Comparison of ENCODE assay signal across 8 cellular contexts in genomic region chr1:63524166-63524565, GRCh38. TPM values are rescaled to one million over a fixed set of nuclear protein-coding genes. Genes with fewer than 3 reads are reported as not detected.
A peak's percentile ranks its signal among the peaks of the same experiment; 100 is the strongest.
DNase-seq lines count a peak whose midpoint lies in the region; ATAC-seq and TF ChIP-seq lines count a peak whose summit lies in the region.

No MANE protein-coding gene starts in this region.

- no peak for TF ChIP-seq EP300 in upper lobe of left lung (IDR thresholded peaks at IDR 0.05)

- H3K27me3 Mint-ChIP-seq in activated naive CD8-positive, alpha-beta T cell treated with anti-CD3 and anti-CD28 coated beads, Interleukin-2, amount 50 U/mL, for 24 hours = no peaks in the 10 kb centered on the region

- H3K36me3 Mint-ChIP-seq in activated naive CD8-positive, alpha-beta T cell treated with anti-CD3 and anti-CD28 coated beads, Interleukin-2, amount 50 U/mL, for 24 hours (ENCODE audit: low read depth) = peaks cover 13% of the 10 kb centered on the region

- TF ChIP-seq CTCF in cardiac muscle cell (IDR thresholded peaks at IDR 0.05; ENCODE audit: low read depth, low read length) (no peak), upper lobe of left lung (IDR thresholded peaks at IDR 0.05) (no peak), GM13977 (IDR thresholded peaks at IDR 0.05; ENCODE audit: extremely low read depth, insufficient read depth, missing control alignments) (no peak)

- H3K4me3 Mint-ChIP-seq in activated naive CD8-positive, alpha-beta T cell treated with anti-CD3 and anti-CD28 coated beads, Interleukin-2, amount 50 U/mL, for 24 hours = peak overlapping the region; percentile 95

- TF ChIP-seq POLR2A in upper lobe of left lung (IDR thresholded peaks at IDR 0.05) = no peak

- H3K4me3 ChIP-seq in cardiac muscle cell (peak overlapping the region; percentile 49), upper lobe of left lung (peak overlapping the region; percentile 53 to 80 (median 65))

- H3K27me3 ChIP-seq in cardiac muscle cell (no peaks in the 10 kb centered on the region), upper lobe of left lung (no peaks in the 10 kb centered on the region)

- H3K27ac ChIP-seq in cardiac muscle cell = peak overlapping the region; percentile 98
- peak overlapping the region; percentile 85 to 95 (median 91) for H3K27ac ChIP-seq in upper lobe of left lung

- intact Hi-C loops in left cardiac atrium (cut with DNase I) = no loop called here

- ATAC-seq in left cardiac atrium (no peak), upper lobe of left lung (ENCODE audit: low FRiP score in 2 of 2) (no peak), GM19328 (IDR thresholded peaks at IDR 0.05; ENCODE audit: unreplicated experiment) (no peak)
- no peak for ATAC-seq in activated naive CD8-positive, alpha-beta T cell treated with anti-CD3 and anti-CD28 coated beads, Interleukin-2, amount 50 U/mL, for 24 hours

- no peaks in the 10 kb centered on the region for H3K9me3 Mint-ChIP-seq in activated naive CD8-positive, alpha-beta T cell treated with anti-CD3 and anti-CD28 coated beads, Interleukin-2, amount 50 U/mL, for 24 hours

- H3K4me1 ChIP-seq in cardiac muscle cell (ENCODE audit: low read depth) = peaks cover 7% of the 10 kb centered on the region
- H3K4me1 ChIP-seq in upper lobe of left lung = peaks cover 9 to 21% (median 19%) of the 10 kb centered on the region in 4 donors

- H3K36me3 ChIP-seq in cardiac muscle cell (no peaks in the 10 kb centered on the region), upper lobe of left lung (peaks cover 0 to 18% (median 4%) of the 10 kb centered on the region in 4 donors)

- peak in 1 of 2 donors; percentile 9 for DNase-seq in cardiac muscle cell (ENCODE audit: low read depth in 1 of 2, low spot score in 1 of 2)
- no peak for DNase-seq in left cardiac atrium
- DNase-seq in activated naive CD8-positive, alpha-beta T cell treated with anti-CD3 and anti-CD28 coated beads, Interleukin-2, amount 50 U/mL, for 24 hours = no peak
- DNase-seq in left kidney (ENCODE audit: low read depth, low spot score) = peak; percentile 6
- no peak for DNase-seq in upper lobe of left lung
- no peak for DNase-seq in GM13977 (ENCODE audit: low spot score)
- DNase-seq in NCI-H1436 (lab: John Stamatoyannopoulos, UW) = no peak

- in situ Hi-C loops in GM13977 (cut with MboI; ENCODE audit: low pct_unique_long_range_greater_than_20kb, low sequenced_read_pairs, unreplicated experiment) = no loop called here

- WGBS in upper lobe of left lung, 2 donors = 43 to 50% methylated on average over 4 of the region's 4 CpGs

- H3K4me1 Mint-ChIP-seq in activated naive CD8-positive, alpha-beta T cell treated with anti-CD3 and anti-CD28 coated beads, Interleukin-2, amount 50 U/mL, for 24 hours = peaks cover 32% of the 10 kb centered on the region

- no peak overlapping the region for H3K27ac Mint-ChIP-seq in activated naive CD8-positive, alpha-beta T cell treated with anti-CD3 and anti-CD28 coated beads, Interleukin-2, amount 50 U/mL, for 24 hours

- H3K9me3 ChIP-seq in cardiac muscle cell (ENCODE audit: low read depth) (no peaks in the 10 kb centered on the region), upper lobe of left lung (no peaks in the 10 kb centered on the region)

RNA-seq across cellular contexts. Expression of gene EFCAB7, which starts 0.8 kb away (rescaled TPM):
- total RNA-seq in cardiac muscle cell (6.2 and 6.8 TPM in 2 replicates), left cardiac atrium (10 to 100 TPM in 1 of 2 donors, 1 to 10 TPM in 1; 6.1 to 10.5 TPM), upper lobe of left lung (10 to 100 TPM in 2 of 6 donors, 1 to 10 TPM in 4; 2.1 to 20.4 (median 4.7) TPM)
- polyA plus RNA-seq in cardiac muscle cell = 10.6 and 12.5 TPM in 2 replicates

RNA-seq across cellular contexts. Expression of gene ITGB3BP, which starts 1.1 kb away (rescaled TPM):
- 5.1 and 10.0 TPM in 2 replicates for total RNA-seq in cardiac muscle cell
- 21.0 and 22.0 TPM in 2 replicates for polyA plus RNA-seq in cardiac muscle cell
- total RNA-seq in left cardiac atrium = 1 to 10 TPM; 6.4 to 8.3 TPM
- 10 to 100 TPM in 3 of 6 donors, 1 to 10 TPM in 3; 8.2 to 14.7 (median 10.4) TPM for total RNA-seq in upper lobe of left lung
